ENCODE assay signal across 9 cellular contexts in the genomic region with DNA sequence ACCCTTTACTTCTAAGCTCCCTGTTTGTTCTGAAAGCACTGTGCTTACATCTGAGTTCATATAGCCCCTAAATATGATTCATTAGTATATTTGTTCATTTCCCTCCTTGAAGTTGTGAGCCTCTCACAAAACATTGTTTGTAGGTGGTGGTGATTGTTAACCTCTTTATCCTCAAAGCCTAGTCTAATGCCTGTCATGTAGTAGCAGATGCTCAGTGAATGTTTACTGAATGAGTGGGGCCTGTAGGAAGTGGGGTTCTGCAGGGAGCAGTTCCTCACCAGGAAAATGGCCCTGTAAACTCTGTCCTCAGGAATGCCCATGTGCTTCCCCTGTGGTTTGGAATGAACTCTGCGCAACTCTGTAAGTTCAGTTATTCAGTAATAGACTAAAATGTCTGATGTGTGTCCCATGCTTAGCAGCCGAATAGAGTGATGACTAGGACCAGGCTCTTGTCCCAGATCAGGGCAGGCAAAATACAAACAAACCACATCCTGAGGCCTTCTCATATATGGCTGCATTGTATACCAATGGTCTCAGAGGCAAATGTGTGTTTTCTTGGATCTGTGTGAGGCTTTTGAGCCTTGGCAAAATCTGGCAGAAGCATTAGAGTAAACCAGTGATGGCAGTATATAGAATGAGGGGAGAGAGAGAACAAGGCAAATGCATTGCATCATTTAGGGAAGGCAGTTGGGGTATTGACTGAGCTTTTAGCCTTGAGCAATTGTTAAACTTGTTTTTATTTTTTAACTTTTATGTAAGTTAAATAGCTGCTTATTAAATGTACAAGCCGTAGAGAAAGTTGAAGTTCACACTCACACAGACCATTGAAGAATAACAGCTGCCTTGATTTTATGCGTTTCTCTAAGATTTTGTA.
A peak's percentile ranks its signal among the peaks of the same experiment; 100 is the strongest.
DNase-seq lines count a peak whose midpoint lies in the region; ATAC-seq and TF ChIP-seq lines count a peak whose summit lies in the region.
"Had no signal": no experiment of that assay in that cellular context is flagged by ENCODE, and none has a peak within 500 bp of the region (broad histone marks: within the 10 kb centered on the region; RNA-seq: fewer than 3 reads in every experiment).

No MANE protein-coding gene starts in this region.

- no peak for TF ChIP-seq CTCF in mucosa of descending colon (IDR thresholded peaks at IDR 0.05)

- DNase-seq in AG08395 (ENCODE audit: low spot score) (peak; percentile 80), MG63 (peak; percentile 70), dedifferentiated amniotic fluid mesenchymal stem cell (ENCODE audit: extremely low spot score) (peak; percentile 67), mucosa of descending colon (no peak), putamen (ENCODE audit: low spot score) (no peak), GM19240 (ENCODE audit: insufficient read length, low spot score) (no peak), RKO (ENCODE audit: low spot score) (no peak)
- DNase-seq: gastrocnemius medialis had no signal

- H3K4me1 ChIP-seq in mucosa of descending colon (ENCODE audit: low read depth): no peaks in the 10 kb centered on the region
- H3K4me1 ChIP-seq: gastrocnemius medialis had no signal

- H3K27me3 ChIP-seq in MG63: no peaks in the 10 kb centered on the region
- H3K27me3 ChIP-seq: gastrocnemius medialis had no signal

- ATAC-seq in mucosa of descending colon (peak; percentile 19), GM19328 (IDR thresholded peaks at IDR 0.05; ENCODE audit: unreplicated experiment) (no peak)
- ATAC-seq: gastrocnemius medialis had no signal

- peaks cover 49% of the 10 kb centered on the region for H3K36me3 ChIP-seq in MG63
- no peaks in the 10 kb centered on the region for H3K36me3 ChIP-seq in mucosa of descending colon (ENCODE audit: low read depth)

- H3K9me3 ChIP-seq in MG63 (no peaks in the 10 kb centered on the region), mucosa of descending colon (no peaks in the 10 kb centered on the region)
- H3K9me3 ChIP-seq: gastrocnemius medialis had no signal

- H3K4me3 ChIP-seq in MG63 (no peak overlapping the region), mucosa of descending colon (no peak overlapping the region)
- H3K4me3 ChIP-seq: gastrocnemius medialis had no signal

- intact Hi-C loops in mucosa of descending colon (cut with DNase I, micrococcal nuclease): no loop called here

Comparison
In these comparisons a context has a peak if more than half of its experiments do, and no peak if none do; other contexts are left out.
1. DNase-seq: peak in AG08395 (single experiment), MG63 (single experiment) and dedifferentiated amniotic fluid mesenchymal stem cell (single experiment); none in mucosa of descending colon (0 of 3), putamen (single experiment), GM19240 (single experiment) and RKO (single experiment).